ENCODE assay signal across 12 cellular contexts in the genomic region with DNA sequence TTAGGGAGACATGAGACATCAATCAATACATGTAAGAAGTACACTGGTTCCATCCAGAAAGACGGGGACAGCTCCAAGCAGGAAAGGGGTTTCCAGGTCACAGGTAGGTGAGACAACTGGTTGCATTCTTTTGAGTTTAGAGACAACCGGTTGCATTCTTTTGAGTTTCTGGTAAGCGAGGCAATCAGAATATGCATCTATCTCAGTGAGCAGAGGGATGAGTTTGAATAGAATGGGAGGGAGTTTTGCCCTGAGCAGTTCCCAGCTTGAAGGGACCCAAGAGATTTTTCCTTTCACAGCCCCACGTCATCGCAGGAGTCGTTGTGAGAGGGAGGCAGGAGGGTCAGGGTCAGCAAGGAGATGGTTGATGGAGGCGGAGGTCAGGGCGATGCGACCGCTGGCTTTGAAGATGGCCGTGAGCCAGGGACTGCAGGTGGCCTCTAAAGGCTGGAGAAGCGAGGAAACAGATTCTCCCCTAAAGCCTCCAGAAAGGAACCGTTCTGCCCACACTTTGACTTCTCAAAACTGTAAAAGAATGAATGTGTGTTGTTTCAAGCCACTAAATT. TPM values are rescaled to one million over a fixed set of nuclear protein-coding genes. Genes with fewer than 3 reads are reported as not detected.
DNase-seq lines count a peak whose midpoint lies in the region; ATAC-seq and TF ChIP-seq lines count a peak whose summit lies in the region.
"Had no signal": no experiment of that assay in that cellular context is flagged by ENCODE, and none has a peak within 500 bp of the region (broad histone marks: within the 10 kb centered on the region; RNA-seq: fewer than 3 reads in every experiment).

No MANE protein-coding gene starts in this region.

- TF ChIP-seq EP300 in sigmoid colon (IDR thresholded peaks at IDR 0.05), result no peak

- 61 to 86% methylated on average over 13 of the region's 13 CpGs for WGBS in sigmoid colon, 2 donors

- no peak overlapping the region for H3K27ac ChIP-seq in sigmoid colon

- no peaks in the 10 kb centered on the region for H3K4me1 ChIP-seq in sigmoid colon

- no peaks in the 10 kb centered on the region for H3K36me3 Mint-ChIP-seq in nephron progenitor cell (ENCODE audit: low read depth)
- H3K36me3 Mint-ChIP-seq: WTC11 had no signal

- peaks cover 49% of the 10 kb centered on the region for H3K27me3 Mint-ChIP-seq in nephron progenitor cell (ENCODE audit: low read depth, poor library complexity)

- no peak for TF ChIP-seq POLR2A in sigmoid colon (IDR thresholded peaks at IDR 0.05)

- H3K9me3 ChIP-seq in sigmoid colon, result no peaks in the 10 kb centered on the region

- H3K4me3 Mint-ChIP-seq in nephron progenitor cell, result no peak overlapping the region
- H3K4me3 Mint-ChIP-seq: WTC11 had no signal

- H3K27me3 ChIP-seq in sigmoid colon, result peaks cover 0 to 6% (median 0%) of the 10 kb centered on the region in 3 donors

- TF ChIP-seq CTCF in nephron progenitor cell (IDR thresholded peaks at IDR 0.05) (no peak), sigmoid colon (IDR thresholded peaks at IDR 0.05) (no peak)

- no peaks in the 10 kb centered on the region for H3K36me3 ChIP-seq in sigmoid colon

- peaks cover 51% of the 10 kb centered on the region for H3K4me1 Mint-ChIP-seq in nephron progenitor cell

- peaks cover 13% of the 10 kb centered on the region for H3K9me3 Mint-ChIP-seq in nephron progenitor cell

- ATAC-seq in GM18867 (IDR thresholded peaks at IDR 0.05; ENCODE audit: unreplicated experiment), result peak; percentile 27
- ATAC-seq in HG02588 (IDR thresholded peaks at IDR 0.05; ENCODE audit: unreplicated experiment), result peak; percentile 21
- no peak for ATAC-seq in HG03139 (IDR thresholded peaks at IDR 0.05; ENCODE audit: unreplicated experiment)
- ATAC-seq: PC-3, WTC11 had no signal

- no peak overlapping the region for H3K4me3 ChIP-seq in sigmoid colon

- intact Hi-C loops in sigmoid colon (cut with DNase I), result no loop called here

- DNase-seq in RPMI8226 (peak; percentile 75), nephron progenitor cell (no peak), sigmoid colon (no peak), NOMO-1 treated with dmso at 0.1 percent for 144 hours (lab: John Stamatoyannopoulos, UW; ENCODE audit: unreplicated experiment) (no peak)
- DNase-seq: left cardiac atrium, NCI-H1092, PC-3 had no signal

- peak overlapping the region; percentile 62 for H3K27ac Mint-ChIP-seq in nephron progenitor cell

RNA-seq across cellular contexts. Expression of a gene that starts 36.5 kb away (rescaled TPM):
- 10 to 100 TPM in 1 of 4 donors, 1 to 10 TPM in 3; 3.5 to 10.8 (median 8.5) TPM for total RNA-seq in sigmoid colon
- 10 to 100 TPM; 18.5 to 74.0 (median 19.2) TPM for polyA plus RNA-seq in sigmoid colon
- total RNA-seq: Daoy, PC-3 had no signal
